15 cellular contexts compared by ENCODE assay signal in the genomic region with DNA sequence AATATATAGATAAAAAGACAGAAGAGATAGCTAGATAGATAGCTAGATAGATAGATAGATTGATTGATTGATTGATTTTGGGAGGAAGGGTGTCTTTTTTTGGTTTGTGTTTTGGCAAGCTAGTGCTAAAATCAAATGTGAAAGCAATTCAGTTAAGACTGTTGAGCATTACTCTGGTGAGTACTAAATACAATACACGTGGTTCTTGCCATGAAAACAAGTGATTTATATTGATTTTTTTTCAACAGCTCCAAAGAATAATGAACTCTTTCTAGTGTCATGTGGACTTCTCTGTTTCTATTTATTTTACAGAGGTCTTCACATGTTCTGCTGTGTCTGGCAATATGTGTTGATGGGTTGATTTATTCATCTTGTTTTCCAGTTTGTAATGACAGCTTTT.
DNase-seq lines count a peak whose midpoint lies in the region; ATAC-seq and TF ChIP-seq lines count a peak whose summit lies in the region.
"Had no signal": no experiment of that assay in that cellular context is flagged by ENCODE, and none has a peak within 500 bp of the region (broad histone marks: within the 10 kb centered on the region; RNA-seq: fewer than 3 reads in every experiment).

No MANE protein-coding gene starts in this region.

- peak overlapping the region; percentile 81 for H3K27ac ChIP-seq in SJCRH30
- H3K27ac ChIP-seq: A549, C4-2B had no signal

- H3K27me3 Mint-ChIP-seq in progenitor cell of endocrine pancreas = no peaks in the 10 kb centered on the region

- CTCF ChIA-PET in HEK293T (lab: Yijun Ruan, JAX) = no interaction called here

- DNase-seq in HEK293T (ENCODE audit: extremely low spot score) (no peak), SJCRH30 (no peak), left lobe of liver (ENCODE audit: low spot score) (no peak), progenitor cell of endocrine pancreas (ENCODE audit: low spot score, unreplicated experiment) (no peak), iPS-NIHi11 (ENCODE audit: low spot score) (no peak)
- DNase-seq: BE2C; CD4-positive, alpha-beta memory T cell; DMS153; DMS79 treated with DMSO at 0.1 percent for 48 hours; EL; H7 had no signal

- no peaks in the 10 kb centered on the region for H3K36me3 ChIP-seq in SJCRH30
- H3K36me3 ChIP-seq: BE2C had no signal

- peak overlapping the region; percentile 75 for H3K27ac Mint-ChIP-seq in progenitor cell of endocrine pancreas
- H3K27ac Mint-ChIP-seq: CD4-positive, alpha-beta memory T cell had no signal

- no peaks in the 10 kb centered on the region for H3K27me3 ChIP-seq in SJCRH30
- H3K27me3 ChIP-seq: BE2C had no signal

- no peak overlapping the region for H3K4me3 Mint-ChIP-seq in progenitor cell of endocrine pancreas (ENCODE audit: low read depth)
- H3K4me3 Mint-ChIP-seq: CD4-positive, alpha-beta memory T cell had no signal

- peak; percentile 43 for ATAC-seq in left lobe of liver
- ATAC-seq in GM18873 (IDR thresholded peaks at IDR 0.05; ENCODE audit: low FRiP score, unreplicated experiment) = no peak
- ATAC-seq: A549 had no signal

- TF ChIP-seq CTCF in progenitor cell of endocrine pancreas (IDR thresholded peaks at IDR 0.05; ENCODE audit: unreplicated experiment) = no peak

- peaks cover 34% of the 10 kb centered on the region for H3K4me1 Mint-ChIP-seq in progenitor cell of endocrine pancreas (ENCODE audit: low read depth)
- H3K4me1 Mint-ChIP-seq: CD4-positive, alpha-beta memory T cell had no signal

- peak overlapping the region; percentile 58; the same call in 1 of the 2 replicates for H3K4me3 ChIP-seq in SJCRH30
- H3K4me3 ChIP-seq: A549, GM23338 had no signal

- H3K4me1 ChIP-seq in SJCRH30 = peaks cover 30% of the 10 kb centered on the region
- H3K4me1 ChIP-seq: A549, BE2C had no signal

- no peaks in the 10 kb centered on the region for H3K9me3 ChIP-seq in SJCRH30 (replicated peaks)
- H3K9me3 ChIP-seq: A549, BE2C had no signal

- POLR2A ChIA-PET in HEK293T (lab: Yijun Ruan, JAX) = interaction anchor here (0.9 kb wide), 1 partner anchor 13 kb away, joined by 3 read pairs; no protein-coding TSS in a partner anchor

- no peaks in the 10 kb centered on the region for H3K36me3 Mint-ChIP-seq in progenitor cell of endocrine pancreas (ENCODE audit: insufficient read depth)
- H3K36me3 Mint-ChIP-seq: CD4-positive, alpha-beta memory T cell had no signal

- peaks cover 4% of the 10 kb centered on the region for H3K9me3 Mint-ChIP-seq in progenitor cell of endocrine pancreas (ENCODE audit: low read depth)
- H3K9me3 Mint-ChIP-seq: GM23338 had no signal

TF ChIP-seq in HEK293T, 16 proteins besides CTCF, POLR2A, EP300 and RAD21:
- no peak for TF ChIP-seq CTBP1 (IDR thresholded peaks at IDR 0.05; ENCODE audit: borderline replicate concordance)
- no peak for TF ChIP-seq FOXM1 (IDR thresholded peaks at IDR 0.05; ENCODE audit: borderline replicate concordance)
- peak; percentile 21; the same call in 1 of the 2 replicates for TF ChIP-seq PKNOX1 (IDR thresholded peaks at IDR 0.05)
